ENCODE assay signal across 10 cellular contexts in the genomic region with DNA sequence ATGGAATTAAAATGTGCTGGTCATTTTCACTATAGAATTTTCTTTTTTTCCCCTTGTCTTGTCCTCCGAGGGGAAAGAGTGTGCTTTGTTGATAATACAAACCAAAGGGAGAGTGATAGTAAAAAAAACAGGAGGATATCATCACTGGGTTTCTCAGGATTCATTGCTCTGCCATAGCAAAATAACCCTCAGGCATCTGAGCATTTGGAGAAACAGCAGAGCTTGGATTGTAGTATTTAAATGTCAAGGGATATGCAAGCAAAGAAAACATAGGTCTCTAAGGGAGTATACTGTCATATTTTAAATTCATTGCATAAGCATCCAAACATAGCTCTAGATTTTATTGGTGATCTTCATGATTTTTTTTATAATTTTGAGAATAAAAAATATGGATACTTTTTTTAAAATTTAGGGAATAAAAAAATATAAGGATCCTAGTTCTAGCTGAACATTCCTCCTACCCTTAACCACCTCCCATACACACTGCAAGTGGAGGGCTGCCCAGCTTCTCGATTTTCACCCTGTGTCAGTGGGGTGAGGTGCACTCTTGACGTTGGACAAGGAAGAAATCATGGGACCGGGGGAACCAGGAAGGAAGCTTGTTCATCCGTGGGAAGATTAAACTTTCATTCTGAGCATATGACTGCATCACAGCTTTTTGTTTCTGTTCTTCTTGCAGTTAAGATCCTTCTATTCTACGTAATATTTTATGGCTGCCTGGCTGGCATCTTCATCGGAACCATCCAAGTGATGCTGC. TPM values are rescaled to one million over a fixed set of nuclear protein-coding genes. Genes with fewer than 3 reads are reported as not detected.
A peak's percentile ranks its signal among the peaks of the same experiment; 100 is the strongest.
DNase-seq lines count a peak whose midpoint lies in the region; ATAC-seq and TF ChIP-seq lines count a peak whose summit lies in the region.
"Had no signal": no experiment of that assay in that cellular context is flagged by ENCODE, and none has a peak within 500 bp of the region (broad histone marks: within the 10 kb centered on the region; RNA-seq: fewer than 3 reads in every experiment).

No MANE protein-coding gene starts in this region.

- H3K4ac ChIP-seq in trophoblast cell (ENCODE audit: low read depth, low read length), result peak overlapping the region; percentile 89

- no peak overlapping the region for H3K18ac ChIP-seq in trophoblast cell (ENCODE audit: low read length)

- no peak overlapping the region for H2AFZ ChIP-seq in trophoblast cell (ENCODE audit: insufficient read depth, low read length, poor library complexity)

- no peak overlapping the region for H2BK120ac ChIP-seq in trophoblast cell (ENCODE audit: insufficient read depth, low read length, poor library complexity)

- H3K27me3 Mint-ChIP-seq in Caco-2 (ENCODE audit: insufficient read depth, unreplicated experiment), result no peaks in the 10 kb centered on the region
- peaks cover 3% of the 10 kb centered on the region for H3K27me3 Mint-ChIP-seq in activated T-helper 17 cell treated with anti-CD3 and anti-CD28 coated beads, Interleukin-2, amount 50 U/mL, for 72 hours

- H3K36me3 ChIP-seq in Caco-2 (ENCODE audit: control insufficient read depth, insufficient read depth, low read length) (peaks cover 4% of the 10 kb centered on the region; the same call in 1 of the 2 replicates), trophoblast cell (ENCODE audit: control insufficient read depth in 1 of 2, insufficient read depth in 2 of 2, low read length in 2 of 2) (peaks cover 18 to 27% of the 10 kb centered on the region in 2 experiments), HAP-1 (replicated peaks) (peaks cover 40% of the 10 kb centered on the region)

- peaks cover 25% of the 10 kb centered on the region for H3K79me2 ChIP-seq in trophoblast cell (ENCODE audit: control insufficient read depth, insufficient read depth, low read length, poor library complexity)

- H4K8ac ChIP-seq in trophoblast cell (ENCODE audit: low read depth, low read length), result no peak overlapping the region

- no peak overlapping the region for H3K14ac ChIP-seq in trophoblast cell (ENCODE audit: low read length)

- H4K91ac ChIP-seq in trophoblast cell (ENCODE audit: low read depth, low read length), result peak overlapping the region; percentile 61

- H3K79me1 ChIP-seq in trophoblast cell (ENCODE audit: low read length), result peaks cover 34% of the 10 kb centered on the region

- peaks cover 100% of the 10 kb centered on the region for H3K36me3 Mint-ChIP-seq in Caco-2 (ENCODE audit: insufficient read depth, unreplicated experiment)
- peaks cover 90% of the 10 kb centered on the region for H3K36me3 Mint-ChIP-seq in activated T-helper 17 cell treated with anti-CD3 and anti-CD28 coated beads, Interleukin-2, amount 50 U/mL, for 72 hours (ENCODE audit: low read depth)

- H2BK12ac ChIP-seq in trophoblast cell (ENCODE audit: low read length), result no peak overlapping the region

- no peak overlapping the region for H4K12ac ChIP-seq in trophoblast cell (ENCODE audit: low read depth, low read length)

- H3K4me2 ChIP-seq in trophoblast cell (ENCODE audit: low read length), result peak overlapping the region; percentile 74

- no peak for ATAC-seq in activated T-helper 17 cell treated with anti-CD3 and anti-CD28 coated beads, Interleukin-2, amount 50 U/mL, for 72 hours (replicated peaks)
- ATAC-seq in GM18867 (IDR thresholded peaks at IDR 0.05; ENCODE audit: unreplicated experiment) (no peak), HG03571 (IDR thresholded peaks at IDR 0.05; ENCODE audit: unreplicated experiment) (no peak)
- ATAC-seq: left lobe of liver had no signal

- in situ Hi-C loops in HAP-1 (cut with MboI; ENCODE audit: low sequenced_read_pairs), result loop anchor here (25.0 kb wide), 3 partner anchors 99 to 499 kb away; a partner anchor contains a TSS

- CTCF ChIA-PET in Caco-2 (lab: Charles Lee), result interaction anchor here (0.7 kb wide), 1 partner anchor 9 kb away, joined by 4 read pairs; no protein-coding TSS in a partner anchor

- no peak overlapping the region for H3K9ac ChIP-seq in trophoblast cell (ENCODE audit: low read length)

- H3K4me3 Mint-ChIP-seq in Caco-2 (ENCODE audit: unreplicated experiment), result peak overlapping the region; percentile 99
- H3K4me3 Mint-ChIP-seq in activated T-helper 17 cell treated with anti-CD3 and anti-CD28 coated beads, Interleukin-2, amount 50 U/mL, for 72 hours, result peak overlapping the region; percentile 88

- H2AK5ac ChIP-seq in trophoblast cell (ENCODE audit: low read length), result peak overlapping the region; percentile 86

- POLR2A ChIA-PET in Caco-2 (lab: Charles Lee), result interaction anchor here (0.6 kb wide), 1 partner anchor 920 kb away, joined by 6 read pairs; no protein-coding TSS in a partner anchor

- no peak overlapping the region for H3K23ac ChIP-seq in trophoblast cell (ENCODE audit: low read length)

- no peak overlapping the region for H3K27ac ChIP-seq in trophoblast cell (ENCODE audit: low read depth, low read length)

- H3K9me3 ChIP-seq in Caco-2 (no peaks in the 10 kb centered on the region), trophoblast cell (ENCODE audit: insufficient read depth, low read depth, low read length) (no peaks in the 10 kb centered on the region), HAP-1 (no peaks in the 10 kb centered on the region)

- no peak for DNase-seq in Caco-2
- DNase-seq in fibroblast of the aortic adventitia (ENCODE audit: low read depth), result peak; percentile 37
- DNase-seq in trophoblast cell, result peak in 1 of 2 donors; percentile 17
- no peak for DNase-seq in NCI-H524 (lab: John Stamatoyannopoulos, UW)
- no peak for DNase-seq in HAP-1 (ENCODE audit: low spot score in 2 of 2)
- DNase-seq: activated CD4-positive, alpha-beta T cell treated with anti-CD3 and anti-CD28 coated beads for 48 hours had no signal

- H3K4me3 ChIP-seq in Caco-2 (ENCODE audit: low read depth, low read length) (peak overlapping the region; percentile 32), fibroblast of the aortic adventitia (ENCODE audit: low read depth, low read length) (no peak overlapping the region), trophoblast cell (ENCODE audit: low read depth, low read length) (no peak overlapping the region), HAP-1 (no peak overlapping the region)

- no CpG with 5 or more reads among the region's 7 CpGs for WGBS in trophoblast cell (ENCODE audit: extremely low coverage, insufficient coverage, insufficient read length)

- no peaks in the 10 kb centered on the region for H3K9me3 Mint-ChIP-seq in Caco-2 (ENCODE audit: unreplicated experiment)
- H3K9me3 Mint-ChIP-seq in activated T-helper 17 cell treated with anti-CD3 and anti-CD28 coated beads, Interleukin-2, amount 50 U/mL, for 72 hours, result no peaks in the 10 kb centered on the region

- TF ChIP-seq CTCF in Caco-2 (IDR thresholded peaks at IDR 0.05; ENCODE audit: insufficient read depth in 1 of 2, low read depth in 1 of 2, low read length in 1 of 2, severe bottlenecking in 1 of 2, unreplicated experiment in 1 of 2), result no peak
- no peak for TF ChIP-seq CTCF in fibroblast of the aortic adventitia (IDR thresholded peaks at IDR 0.05; ENCODE audit: insufficient read depth, low read length)

- H3K27ac Mint-ChIP-seq in Caco-2 (ENCODE audit: unreplicated experiment), result peak overlapping the region; percentile 97
- peak overlapping the region; percentile 34 for H3K27ac Mint-ChIP-seq in activated T-helper 17 cell treated with anti-CD3 and anti-CD28 coated beads, Interleukin-2, amount 50 U/mL, for 72 hours

- no peaks in the 10 kb centered on the region for H3K27me3 ChIP-seq in Caco-2 (replicated peaks; ENCODE audit: control insufficient read depth, insufficient read depth, low read length)
- H3K27me3 ChIP-seq in trophoblast cell (ENCODE audit: insufficient read depth, low read length), result no peaks in the 10 kb centered on the region
- H3K27me3 ChIP-seq in HAP-1 (ENCODE audit: low read depth), result no peaks in the 10 kb centered on the region

- H2BK5ac ChIP-seq in trophoblast cell (ENCODE audit: low read depth, low read length, poor library complexity), result no peak overlapping the region

- peaks cover 49% of the 10 kb centered on the region for H3K4me1 Mint-ChIP-seq in Caco-2 (ENCODE audit: low read depth, unreplicated experiment)
- H3K4me1 Mint-ChIP-seq in activated T-helper 17 cell treated with anti-CD3 and anti-CD28 coated beads, Interleukin-2, amount 50 U/mL, for 72 hours, result peaks cover 22% of the 10 kb centered on the region

- H3K4me1 ChIP-seq in Caco-2 (peaks cover 55% of the 10 kb centered on the region), trophoblast cell (ENCODE audit: control insufficient read depth in 1 of 2, insufficient read depth in 2 of 2, low read length in 2 of 2) (peaks cover 18 to 31% of the 10 kb centered on the region in 2 experiments), HAP-1 (peaks cover 25% of the 10 kb centered on the region)

- intact Hi-C loops in Caco-2 (cut with micrococcal nuclease; ENCODE audit: unreplicated experiment), result loop anchor here (1.0 kb wide), 1 partner anchor 234 kb away; no protein-coding TSS in a partner anchor

- BruUV-seq in Caco-2 (replicated peaks; lab: Mats Ljungman, UMichigan), result no TSS peak

RNA-seq across cellular contexts. Expression of a gene that starts 4.4 kb away (rescaled TPM):
- total RNA-seq in Caco-2 (2022) (320 and 326 TPM in 2 replicates), fibroblast of the aortic adventitia (ENCODE audit: low replicate concordance) (13.7 and 39.7 TPM in 2 replicates)
- total RNA-seq in activated T-helper 17 cell treated with anti-CD3 and anti-CD28 coated beads, Interleukin-2, amount 50 U/mL, for 72 hours, result 10 to 100 TPM in 1 of 2 donors, 1 to 10 TPM in 1; 3.4 to 51.8 TPM
- polyA plus RNA-seq in trophoblast cell (2013), result 250 and 251 TPM in 2 replicates
